8 cellular contexts compared by ENCODE assay signal in genomic region chr2:170815746-170816498, GRCh38. TPM values are rescaled to one million over a fixed set of nuclear protein-coding genes. Genes with fewer than 3 reads are reported as not detected.
A peak's percentile ranks its signal among the peaks of the same experiment; 100 is the strongest.
DNase-seq lines count a peak whose midpoint lies in the region; ATAC-seq and TF ChIP-seq lines count a peak whose summit lies in the region.

No MANE protein-coding gene starts in this region.

- H2AFZ ChIP-seq in IMR-90 (replicated peaks; ENCODE audit: low read length, poor library complexity) = no peak overlapping the region
- no peak overlapping the region for H2AFZ ChIP-seq in OCI-LY7 (ENCODE audit: low read length)
- H2AFZ ChIP-seq in neuronal stem cell (ENCODE audit: low read length) = peak overlapping the region; percentile 95

- H3K27me3 ChIP-seq in IMR-90 (ENCODE audit: control insufficient read depth, insufficient read depth, low read length) (peaks cover 76% of the 10 kb centered on the region), neuronal stem cell (ENCODE audit: control insufficient read depth in 3 of 3, insufficient read depth in 3 of 3, low read depth in 1 of 3, low read length in 3 of 3) (peaks cover 42 to 80% (median 79%) of the 10 kb centered on the region in 3 experiments), tibial nerve (peaks cover 6 to 81% of the 10 kb centered on the region in 2 donors)

- no peak overlapping the region for H3K4ac ChIP-seq in IMR-90 (ENCODE audit: low read depth, low read length)
- H3K4ac ChIP-seq in neuronal stem cell (ENCODE audit: low read length) = no peak overlapping the region

- H4K91ac ChIP-seq in IMR-90 (ENCODE audit: insufficient read depth, low read depth, low read length) = no peak overlapping the region
- H4K91ac ChIP-seq in neuronal stem cell (ENCODE audit: low read depth, low read length, poor library complexity) = no peak overlapping the region

- H3K23ac ChIP-seq in IMR-90 (ENCODE audit: low read depth, low read length) (no peak overlapping the region), neuronal stem cell (ENCODE audit: low read depth, low read length, poor library complexity) (no peak overlapping the region)

- TF ChIP-seq CTCF in IMR-90 (conservative IDR thresholded peaks at IDR 0.05; ENCODE audit: low read depth, low read length) = peak; percentile 71
- TF ChIP-seq CTCF in OCI-LY7 (conservative IDR thresholded peaks at IDR 0.05; ENCODE audit: low read length) = peak; percentile 81
- TF ChIP-seq CTCF in tibial nerve (IDR thresholded peaks at IDR 0.05) = peak; percentile 55 to 84 (median 75)

- CTCF ChIA-PET in IMR-90 (lab: Yijun Ruan, JAX) (interaction anchor here (0.5 to 1.4 kb wide), 4 partner anchors 425 to 452 kb away, joined by 3 to 4 read pairs (median 3); no protein-coding TSS in a partner anchor), OCI-LY7 (lab: Charles Lee; ENCODE audit: unreplicated experiment) (no interaction called here)

- DNase-seq in GDM1 (lab: John Stamatoyannopoulos, UW) = peak; percentile 38
- DNase-seq in IMR-90 = peak; percentile 21
- DNase-seq in OCI-LY7 (ENCODE audit: low spot score) = peak; percentile 50
- peak; percentile 61 for DNase-seq in activated T-cell treated with anti-CD3 and anti-CD28 coated beads, Interleukin-2, amount 50 U/mL, for 4 hours
- peak; percentile 10 for DNase-seq in fibroblast of peridontal ligament (ENCODE audit: extremely low read depth)
- DNase-seq in neuronal stem cell (ENCODE audit: low spot score) = peak; percentile 84
- peak in 1 of 2 donors; percentile 53 for DNase-seq in tibial nerve (ENCODE audit: low spot score in 2 of 2)

- no peak for TF ChIP-seq EP300 in tibial nerve (IDR thresholded peaks at IDR 0.05)

- H2BK5ac ChIP-seq in IMR-90 (ENCODE audit: low read depth, low read length, poor library complexity, severe bottlenecking) = no peak overlapping the region
- no peak overlapping the region for H2BK5ac ChIP-seq in neuronal stem cell (ENCODE audit: low read length)

- H4K5ac ChIP-seq in IMR-90 (ENCODE audit: low read depth, low read length) = no peak overlapping the region

- H3K27me3 Mint-ChIP-seq in activated T-cell treated with anti-CD3 and anti-CD28 coated beads, Interleukin-2, amount 50 U/mL, for 4 hours (ENCODE audit: low read depth) = peaks cover 83% of the 10 kb centered on the region

- H3K9me2 ChIP-seq in OCI-LY7 (ENCODE audit: insufficient read depth, low read length) = no peaks in the 10 kb centered on the region

- H3K79me2 ChIP-seq in OCI-LY7 (ENCODE audit: insufficient read depth, low read depth, low read length) = no peaks in the 10 kb centered on the region

- peak; percentile 72 for TF ChIP-seq RAD21 in IMR-90 (IDR thresholded peaks at IDR 0.05; ENCODE audit: low read length)

- ATAC-seq in IMR-90 (ENCODE audit: low read depth) = 0 out of 2 replicates have a peak, but pooled peaks have one; percentile 35
- peak; percentile 59 to 61 for ATAC-seq in activated T-cell treated with anti-CD3 and anti-CD28 coated beads, Interleukin-2, amount 50 U/mL, for 4 hours
- ATAC-seq in HG03139 (IDR thresholded peaks at IDR 0.05; ENCODE audit: unreplicated experiment) = no peak

- no peak overlapping the region for H2BK20ac ChIP-seq in IMR-90 (ENCODE audit: low read depth, low read length)

- H3K4me2 ChIP-seq in IMR-90 (ENCODE audit: low read depth, low read length) (peak overlapping the region; percentile 56; the same call in 1 of the 2 replicates), OCI-LY7 (ENCODE audit: low read length) (peak overlapping the region; percentile 45; the same call in 1 of the 2 replicates), neuronal stem cell (ENCODE audit: insufficient read depth, low read length, poor library complexity, severe bottlenecking) (peak overlapping the region; percentile 95)

- no peaks in the 10 kb centered on the region for H3K9me3 Mint-ChIP-seq in activated T-cell treated with anti-CD3 and anti-CD28 coated beads, Interleukin-2, amount 50 U/mL, for 4 hours

- H3K27ac ChIP-seq in IMR-90 (ENCODE audit: insufficient read depth, low read length) = no peak overlapping the region
- H3K27ac ChIP-seq in OCI-LY7 (ENCODE audit: low read depth, low read length, poor library complexity, severe bottlenecking) = no peak overlapping the region
- no peak overlapping the region for H3K27ac ChIP-seq in neuronal stem cell (replicated peaks; ENCODE audit: low read length)
- H3K27ac ChIP-seq in tibial nerve = no peak overlapping the region

- no peak overlapping the region for H3K56ac ChIP-seq in IMR-90 (ENCODE audit: extremely low read depth, insufficient read depth, low read length)

- no peak for TF ChIP-seq POLR2A in IMR-90 (IDR thresholded peaks at IDR 0.05; ENCODE audit: low read depth, low read length)
- no peak for TF ChIP-seq POLR2A in tibial nerve (IDR thresholded peaks at IDR 0.05)

- H3K36me3 ChIP-seq in IMR-90 (ENCODE audit: control insufficient read depth, insufficient read depth, low read length) (no peaks in the 10 kb centered on the region), OCI-LY7 (ENCODE audit: insufficient read depth, low read length) (no peaks in the 10 kb centered on the region), neuronal stem cell (replicated peaks in 1 of 2; ENCODE audit: control insufficient read depth in 2 of 2, insufficient read depth in 2 of 2, low read length in 2 of 2) (no peaks in the 10 kb centered on the region), tibial nerve (no peaks in the 10 kb centered on the region)

- H3K9me1 ChIP-seq in IMR-90 (ENCODE audit: insufficient read depth, low read length) = no peaks in the 10 kb centered on the region

- BruUV-seq in IMR-90 (replicated peaks; lab: Mats Ljungman, UMichigan) = no TSS peak
- BruUV-seq in OCI-LY7 (replicated peaks; lab: Mats Ljungman, UMichigan) = no TSS peak

- no peak overlapping the region for H2BK12ac ChIP-seq in neuronal stem cell (ENCODE audit: low read length)

- no peaks in the 10 kb centered on the region; the same call in 1 of the 2 replicates for H3K9me3 ChIP-seq in IMR-90 (ENCODE audit: control insufficient read depth, insufficient read depth, low read length)
- H3K9me3 ChIP-seq in OCI-LY7 (ENCODE audit: low read length) = no peaks in the 10 kb centered on the region
- H3K9me3 ChIP-seq in neuronal stem cell (replicated peaks in 1 of 2; ENCODE audit: control insufficient read depth in 2 of 2, insufficient read depth in 1 of 2, low read depth in 1 of 2, low read length in 2 of 2) = peaks cover 0 to 3% of the 10 kb centered on the region in 2 donors
- H3K9me3 ChIP-seq in tibial nerve = no peaks in the 10 kb centered on the region

- no peak overlapping the region for H3K4me3 ChIP-seq in IMR-90 (ENCODE audit: insufficient read depth, low read depth, low read length)
- no peak overlapping the region for H3K4me3 ChIP-seq in OCI-LY7 (ENCODE audit: low read depth, low read length, poor library complexity, severe bottlenecking)
- no peak overlapping the region for H3K4me3 ChIP-seq in neuronal stem cell (ENCODE audit: low read length in 2 of 2)
- H3K4me3 ChIP-seq in tibial nerve = peak overlapping the region in 3 of 4 donors; percentile 36 to 42 (median 41)

- H2AK9ac ChIP-seq in IMR-90 (replicated peaks; ENCODE audit: low read depth, low read length, poor library complexity) = no peak overlapping the region

- peak overlapping the region; percentile 72 for H3K4me3 Mint-ChIP-seq in activated T-cell treated with anti-CD3 and anti-CD28 coated beads, Interleukin-2, amount 50 U/mL, for 4 hours

- H4K8ac ChIP-seq in IMR-90 (ENCODE audit: low read depth in 2 of 2, low read length in 2 of 2) (no peak overlapping the region), neuronal stem cell (ENCODE audit: low read depth, low read length) (no peak overlapping the region)

- H4K20me1 ChIP-seq in IMR-90 (ENCODE audit: insufficient read depth, low read length) = no peaks in the 10 kb centered on the region
- H4K20me1 ChIP-seq in OCI-LY7 (ENCODE audit: insufficient read depth, low read length) = no peaks in the 10 kb centered on the region

- POLR2A ChIA-PET in IMR-90 (lab: Charles Lee; ENCODE audit: unreplicated experiment) = no interaction called here
- POLR2A ChIA-PET in OCI-LY7 (lab: Charles Lee) = interaction anchor here (0.5 kb wide), 1 partner anchor 589 kb away, joined by 3 read pairs; no protein-coding TSS in a partner anchor

- no peak overlapping the region for H3K9ac ChIP-seq in IMR-90 (ENCODE audit: low read depth, low read length)
- peak overlapping the region; percentile 46 for H3K9ac ChIP-seq in neuronal stem cell (ENCODE audit: low read depth, low read length, poor library complexity)

- in situ Hi-C loops in IMR-90 (cut with MboI; ENCODE audit: low sequenced_read_pairs) = loop anchor here (10.0 to 25.0 kb wide), 4 partner anchors 411 to 1379 kb away; no protein-coding TSS in a partner anchor

- intact Hi-C loops in IMR-90 (cut with micrococcal nuclease) = loop anchor here (10.0 kb wide), 1 partner anchor 881 kb away; no protein-coding TSS in a partner anchor
- intact Hi-C loops in OCI-LY7 (cut with micrococcal nuclease; ENCODE audit: unreplicated experiment) = loop anchor here (10.0 kb wide), 2 partner anchors 411 to 881 kb away; no protein-coding TSS in a partner anchor

- H3K4me1 ChIP-seq in IMR-90 (ENCODE audit: control insufficient read depth, insufficient read depth, low read length) = peaks cover 1% of the 10 kb centered on the region; the same call in 1 of the 2 replicates
- no peaks in the 10 kb centered on the region for H3K4me1 ChIP-seq in OCI-LY7 (ENCODE audit: insufficient read depth, low read length, poor library complexity, severe bottlenecking)
- peaks cover 17 to 18% of the 10 kb centered on the region in 2 donors for H3K4me1 ChIP-seq in neuronal stem cell (ENCODE audit: control insufficient read depth in 2 of 2, insufficient read depth in 1 of 2, low read depth in 1 of 2, low read length in 2 of 2)
- H3K4me1 ChIP-seq in tibial nerve = peaks cover 0 to 74% (median 51%) of the 10 kb centered on the region in 4 donors

- WGBS in IMR-90 (ENCODE audit: extremely low coverage in 2 of 2, insufficient read length in 1 of 2), 2 experiments = 3% methylated on average over 7 of the region's 52 CpGs; no CpG with 5 or more reads in 1 of the 2 experiments
- no CpG with 5 or more reads among the region's 52 CpGs for WGBS in neuronal stem cell (ENCODE audit: extremely low coverage in 2 of 2, insufficient read length in 2 of 2, insufficient replicate concordance in 1 of 2), 2 donors
- 1 to 4% methylated on average over 37 to 51 of the region's 52 CpGs for WGBS in tibial nerve, 2 donors

- peaks cover 47% of the 10 kb centered on the region for H3K4me1 Mint-ChIP-seq in activated T-cell treated with anti-CD3 and anti-CD28 coated beads, Interleukin-2, amount 50 U/mL, for 4 hours (ENCODE audit: low read depth)

- H3K18ac ChIP-seq in IMR-90 (ENCODE audit: low read depth, low read length) (no peak overlapping the region), neuronal stem cell (ENCODE audit: low read length) (peak overlapping the region; percentile 45)

- no peak overlapping the region for H2BK15ac ChIP-seq in IMR-90 (ENCODE audit: low read depth, low read length)
- H2BK15ac ChIP-seq in neuronal stem cell (ENCODE audit: low read length) = no peak overlapping the region

- H3K36me3 Mint-ChIP-seq in activated T-cell treated with anti-CD3 and anti-CD28 coated beads, Interleukin-2, amount 50 U/mL, for 4 hours (ENCODE audit: insufficient read depth) = peaks cover 1% of the 10 kb centered on the region

- no peaks in the 10 kb centered on the region for H3K79me1 ChIP-seq in IMR-90 (ENCODE audit: low read depth in 1 of 2, low read length in 2 of 2)
- H3K79me1 ChIP-seq in neuronal stem cell (ENCODE audit: low read depth, low read length) = no peaks in the 10 kb centered on the region

- no peak overlapping the region for H2AK5ac ChIP-seq in IMR-90 (ENCODE audit: low read depth, low read length)
- H2AK5ac ChIP-seq in neuronal stem cell (ENCODE audit: low read depth, low read length) = no peak overlapping the region

- H3K14ac ChIP-seq in IMR-90 (replicated peaks; ENCODE audit: low read depth, low read length) (no peak overlapping the region), neuronal stem cell (ENCODE audit: low read length) (no peak overlapping the region)

- H2BK120ac ChIP-seq in IMR-90 (ENCODE audit: low read depth, low read length) = no peak overlapping the region
- H2BK120ac ChIP-seq in neuronal stem cell (ENCODE audit: low read depth, low read length) = no peak overlapping the region

- dilution Hi-C loops in IMR-90 (cut with HindIII; ENCODE audit: low sequenced_read_pairs, unreplicated experiment) = loop anchor here (25.0 kb wide), 1 partner anchor 404 kb away; no protein-coding TSS in a partner anchor

RNA-seq across cellular contexts. Expression of gene GAD1, which starts 0.8 kb away (rescaled TPM):
- not detected in 2 replicates for total RNA-seq in IMR-90 (2012; rRNA removed)
- polyA plus RNA-seq in IMR-90 (2012; rRNA removed) = not detected in 2 replicates
- polyA plus RNA-seq in IMR-90 (2012; cell fraction: cytosol; rRNA removed) = 0.08 TPM in 1 of 2 replicates, not detected in the other
- 0.03 and 0.06 TPM in 2 replicates for polyA plus RNA-seq in IMR-90 (2012; cell fraction: nucleus; rRNA removed; ENCODE audit: low replicate concordance)
- total RNA-seq in OCI-LY7 (2014; rRNA removed; shearing (Covaris generic)) = not detected in 2 replicates
- total RNA-seq in OCI-LY7 (2022) = not detected in 2 replicates
- total RNA-seq in activated T-cell treated with anti-CD3 and anti-CD28 coated beads, Interleukin-2, amount 50 U/mL, for 4 hours = 1 to 10 TPM; 1.6 to 2.6 (median 2.5) TPM
- 0.08 TPM for polyA plus RNA-seq in neuronal stem cell (2013, experiment 1 of 2)
- 0.14 TPM for polyA plus RNA-seq in neuronal stem cell (2013, experiment 2 of 2)
- total RNA-seq in tibial nerve = 1 to 10 TPM in 1 of 4 donors, not detected in 3; 1.2 TPM

RNA-seq across cellular contexts. Expression of gene ERICH2, which starts 45.7 kb away (rescaled TPM):
- total RNA-seq in IMR-90 (2012; rRNA removed) (not detected in 2 replicates), OCI-LY7 (2022) (not detected in 2 replicates), tibial nerve (under 1 TPM in 1 of 4 donors, not detected in 3; 0.98 TPM)
- not detected in 2 replicates for polyA plus RNA-seq in IMR-90 (2012; rRNA removed)
- polyA plus RNA-seq in IMR-90 (2012; cell fraction: cytosol; rRNA removed) = not detected in 2 replicates
- not detected in 2 replicates for polyA plus RNA-seq in IMR-90 (2012; cell fraction: nucleus; rRNA removed; ENCODE audit: low replicate concordance)
- total RNA-seq in OCI-LY7 (2014; rRNA removed; shearing (Covaris generic)) = not detected in 2 replicates
- not detected for total RNA-seq in activated T-cell treated with anti-CD3 and anti-CD28 coated beads, Interleukin-2, amount 50 U/mL, for 4 hours
- polyA plus RNA-seq in neuronal stem cell (2013, experiment 1 of 2) = 1.4 TPM
- 1.5 TPM for polyA plus RNA-seq in neuronal stem cell (2013, experiment 2 of 2)

Comparison
In these comparisons a context has a peak if more than half of its experiments do, and no peak if none do; other contexts are left out.
1. H3K4me2 ChIP-seq: peak in every context shown above with its lines; median percentile 95 in neuronal stem cell; 56 in IMR-90; 45 in OCI-LY7.
2. H3K4me3 ChIP-seq: peak in tibial nerve (3 of 4); none in IMR-90 (single experiment), OCI-LY7 (single experiment) and neuronal stem cell (0 of 2).
3. Peak in every context shown above with its lines, with median percentiles within 50 percentile points of each other: CTCF ChIP-seq.